In genomic region chr4:113837397-113837796, GRCh38 we compare ENCODE assay signal across 8 cellular contexts.
DNase-seq lines count a peak whose midpoint lies in the region; ATAC-seq, FAIRE-seq and TF ChIP-seq lines count a peak whose summit lies in the region.

No MANE protein-coding gene starts in this region.

- intact Hi-C loops in left ventricle myocardium superior (cut with micrococcal nuclease) = no loop called here
- intact Hi-C loops in sigmoid colon (cut with DNase I) = no loop called here

- TF ChIP-seq EP300 in sigmoid colon (IDR thresholded peaks at IDR 0.05) = no peak

- 69 to 83% methylated on average over 1 of the region's 1 CpG for WGBS in sigmoid colon, 2 donors

- ATAC-seq in GM18873 (IDR thresholded peaks at IDR 0.05; ENCODE audit: low FRiP score, unreplicated experiment) = peak; percentile 100
- peak; percentile 99 for ATAC-seq in HG03060 (IDR thresholded peaks at IDR 0.05; ENCODE audit: low read depth, unreplicated experiment)
- ATAC-seq in left ventricle myocardium superior = peak; percentile 30

- H3K4me3 ChIP-seq in AG04450 (ENCODE audit: low read depth, low read length) (no peak overlapping the region), sigmoid colon (no peak overlapping the region)

- peak overlapping the region; percentile 4 for H3K27ac ChIP-seq in AG04450 (ENCODE audit: low read depth, low read length)
- H3K27ac ChIP-seq in sigmoid colon = no peak overlapping the region

- TF ChIP-seq POLR2A in sigmoid colon (IDR thresholded peaks at IDR 0.05) = no peak

- POLR2A ChIA-PET in AG04450 (lab: Yijun Ruan, JAX) = no interaction called here

- H3K27me3 ChIP-seq in AG04450 (ENCODE audit: control insufficient read depth, insufficient read depth, low read length) = no peaks in the 10 kb centered on the region
- H3K27me3 ChIP-seq in sigmoid colon = no peaks in the 10 kb centered on the region

- DNase-seq in AG04450 (ENCODE audit: low read depth, low spot score) (peak; percentile 69), RCC 7860 (ENCODE audit: low spot score) (peak; percentile 67), left ventricle myocardium superior (no peak), DMS 273 (lab: John Stamatoyannopoulos, UW; ENCODE audit: unreplicated experiment) (no peak), sigmoid colon (no peak)
- DNase-seq in NK-92 treated with Interleukin-12 subunit alpha and Interleukin-12 subunit beta, amount 100 ng/mL, for 24 hours (lab: John Stamatoyannopoulos, UW) = no peak

- H3K9me3 ChIP-seq in AG04450 (ENCODE audit: control insufficient read depth, insufficient read depth, low read length) (no peaks in the 10 kb centered on the region), sigmoid colon (no peaks in the 10 kb centered on the region)

- FAIRE-seq in RCC 7860 (lab: Jason Lieb, UNC) = peak; percentile 83

- CTCF ChIA-PET in AG04450 (lab: Charles Lee) = interaction anchor here (0.9 kb wide), 1 partner anchor 541 kb away, joined by 3 read pairs; no protein-coding TSS in a partner anchor

- H3K36me3 ChIP-seq in sigmoid colon = no peaks in the 10 kb centered on the region

- no peaks in the 10 kb centered on the region for H3K4me1 ChIP-seq in sigmoid colon

- no peak for TF ChIP-seq CTCF in AG04450 (IDR thresholded peaks at IDR 0.05; ENCODE audit: low read depth, low read length)
- TF ChIP-seq CTCF in sigmoid colon (IDR thresholded peaks at IDR 0.05) = no peak

Comparison
In these comparisons a context has a peak if more than half of its experiments do, and no peak if none do; other contexts are left out.
1. DNase-seq: peak in AG04450 (single experiment) and RCC 7860 (single experiment); none in left ventricle myocardium superior (single experiment), DMS 273 (single experiment), NK-92 treated with Interleukin-12 subunit alpha and Interleukin-12 subunit beta, amount 100 ng/mL, for 24 hours (single experiment) and sigmoid colon (single experiment).
2. ATAC-seq: peak in every context shown above with its lines; median percentile 100 in GM18873; 99 in HG03060; 30 in left ventricle myocardium superior.